In the genomic region with DNA sequence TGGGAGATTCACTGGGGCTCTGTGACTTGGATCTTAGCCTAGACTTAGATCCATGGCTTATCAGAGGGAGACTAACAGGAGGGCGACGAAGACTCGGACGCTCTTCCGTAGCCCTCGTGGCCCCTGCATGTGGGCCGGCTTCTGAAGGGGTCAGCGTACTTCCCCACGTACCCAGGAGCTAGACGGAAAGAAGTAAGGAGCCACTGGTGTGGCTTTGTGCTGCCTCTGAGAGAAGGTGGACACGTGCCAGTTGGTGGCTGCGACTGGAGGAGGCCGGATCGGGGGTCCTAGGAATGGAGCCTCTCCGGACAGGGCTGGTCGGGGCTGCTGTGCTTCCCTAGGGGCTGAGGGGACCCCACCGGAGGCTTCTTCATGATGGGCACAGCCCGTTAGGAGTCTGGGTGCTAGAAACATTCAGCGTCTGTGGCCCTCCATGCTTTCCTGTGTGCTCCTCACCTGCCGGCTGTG, we compare ENCODE assay signal across 8 cellular contexts.
DNase-seq lines count a peak whose midpoint lies in the region; ATAC-seq and TF ChIP-seq lines count a peak whose summit lies in the region.
"Had no signal": no experiment of that assay in that cellular context is flagged by ENCODE, and none has a peak within 500 bp of the region (broad histone marks: within the 10 kb centered on the region; RNA-seq: fewer than 3 reads in every experiment).

No MANE protein-coding gene starts in this region.

- H3K27ac Mint-ChIP-seq in stimulated activated effector memory CD8-positive, alpha-beta T cell treated with anti-CD3 and anti-CD28 coated beads, Interleukin-12 subunit alpha, Interleukin-12 subunit beta, amount 100 ng/mL, for 72 hours: peak overlapping the region; percentile 86

- peak overlapping the region; percentile 75 for H3K4me3 ChIP-seq in effector memory CD4-positive, alpha-beta T cell (ENCODE audit: insufficient read depth, low read depth, low read length, poor library complexity, severe bottlenecking)

- no peaks in the 10 kb centered on the region for H3K9me3 Mint-ChIP-seq in stimulated activated effector memory CD8-positive, alpha-beta T cell treated with anti-CD3 and anti-CD28 coated beads, Interleukin-12 subunit alpha, Interleukin-12 subunit beta, amount 100 ng/mL, for 72 hours

- H3K4me1 ChIP-seq in effector memory CD4-positive, alpha-beta T cell (ENCODE audit: control insufficient read depth, insufficient read depth, low read length, poor library complexity, severe bottlenecking): peaks cover 40% of the 10 kb centered on the region

- peak overlapping the region; percentile 85 for H3K4me3 Mint-ChIP-seq in stimulated activated effector memory CD8-positive, alpha-beta T cell treated with anti-CD3 and anti-CD28 coated beads, Interleukin-12 subunit alpha, Interleukin-12 subunit beta, amount 100 ng/mL, for 72 hours

- peak overlapping the region; percentile 79 for H3K27ac ChIP-seq in effector memory CD4-positive, alpha-beta T cell (ENCODE audit: insufficient read depth, low read length, poor library complexity, severe bottlenecking)

- no peaks in the 10 kb centered on the region for H3K27me3 ChIP-seq in effector memory CD4-positive, alpha-beta T cell (replicated peaks; ENCODE audit: control insufficient read depth, insufficient read depth, low read length, poor library complexity, severe bottlenecking)

- peak; percentile 21 for TF ChIP-seq POLR2A in GM18951 (IDR thresholded peaks at IDR 0.05; ENCODE audit: extremely low read depth, insufficient read depth, insufficient read length)

- DNase-seq in RPMI8226 (peak; percentile 53), HPDE6-E6E7 (ENCODE audit: extremely low spot score) (no peak), NCI-H748 treated with DMSO at 0.1 percent for 48 hours (lab: John Stamatoyannopoulos, UW) (no peak)
- DNase-seq in effector memory CD4-positive, alpha-beta T cell: no peak
- DNase-seq in stimulated activated effector memory CD8-positive, alpha-beta T cell treated with anti-CD3 and anti-CD28 coated beads, Interleukin-12 subunit alpha, Interleukin-12 subunit beta, amount 100 ng/mL, for 72 hours (ENCODE audit: low spot score in 2 of 2): peak in 1 of 2 donors; percentile 60
- DNase-seq: NCI-H2029 treated with DMSO at 0.1 percent for 48 hours had no signal

- peaks cover 60% of the 10 kb centered on the region for H3K36me3 Mint-ChIP-seq in stimulated activated effector memory CD8-positive, alpha-beta T cell treated with anti-CD3 and anti-CD28 coated beads, Interleukin-12 subunit alpha, Interleukin-12 subunit beta, amount 100 ng/mL, for 72 hours

- H3K9me3 ChIP-seq in effector memory CD4-positive, alpha-beta T cell (ENCODE audit: control insufficient read depth, low read length): no peaks in the 10 kb centered on the region

- ATAC-seq in stimulated activated effector memory CD8-positive, alpha-beta T cell treated with anti-CD3 and anti-CD28 coated beads, Interleukin-12 subunit alpha, Interleukin-12 subunit beta, amount 100 ng/mL, for 72 hours: no peak
- ATAC-seq in GM21576 (IDR thresholded peaks at IDR 0.05; ENCODE audit: unreplicated experiment): no peak

- peaks cover 72% of the 10 kb centered on the region for H3K4me1 Mint-ChIP-seq in stimulated activated effector memory CD8-positive, alpha-beta T cell treated with anti-CD3 and anti-CD28 coated beads, Interleukin-12 subunit alpha, Interleukin-12 subunit beta, amount 100 ng/mL, for 72 hours

- H3K36me3 ChIP-seq in effector memory CD4-positive, alpha-beta T cell (ENCODE audit: control insufficient read depth, insufficient read depth, low read length): peaks cover 5% of the 10 kb centered on the region

- in situ Hi-C loops in GM18951 (cut with MboI; ENCODE audit: low sequenced_read_pairs, unreplicated experiment): no loop called here
